In the genomic region with DNA sequence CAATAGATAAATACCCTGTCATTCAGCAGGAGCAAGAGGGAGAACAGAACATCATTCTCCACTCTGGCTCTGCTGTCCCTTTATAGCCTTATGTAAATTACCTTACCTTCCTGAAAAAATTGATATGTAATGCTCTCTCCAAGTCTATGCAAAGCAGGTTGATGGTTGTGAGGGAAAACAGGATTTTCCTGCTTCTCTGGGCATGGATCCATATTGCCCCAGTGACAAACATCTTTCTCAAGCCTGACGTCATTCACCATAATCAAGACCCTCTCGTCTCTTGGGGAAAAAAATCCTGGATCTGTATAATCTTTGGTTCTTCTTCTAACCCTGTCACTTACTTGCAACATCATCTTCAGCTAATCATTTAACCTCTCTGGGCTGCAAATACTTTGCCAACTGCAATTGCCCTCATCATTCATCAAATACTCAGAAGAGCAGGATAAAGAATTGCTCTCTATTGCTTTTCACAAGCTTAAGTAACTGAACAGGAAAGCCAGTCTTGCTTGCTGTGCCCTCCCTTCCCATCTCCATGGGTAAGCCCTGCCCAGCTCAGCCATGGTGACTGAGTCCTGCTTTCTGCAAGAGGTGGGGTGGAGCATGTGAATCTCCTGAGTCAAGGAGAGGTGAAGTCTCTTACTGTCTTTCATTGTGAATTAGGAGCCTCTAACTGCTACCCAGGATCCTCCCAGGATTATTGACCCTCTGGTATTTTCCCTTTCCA, we compare ENCODE assay signal across 14 cellular contexts.
DNase-seq lines count a peak whose midpoint lies in the region; ATAC-seq, FAIRE-seq and TF ChIP-seq lines count a peak whose summit lies in the region.
"Had no signal": no experiment of that assay in that cellular context is flagged by ENCODE, and none has a peak within 500 bp of the region (broad histone marks: within the 10 kb centered on the region; RNA-seq: fewer than 3 reads in every experiment).

No MANE protein-coding gene starts in this region.

- H3K4me3 ChIP-seq in GM12865 (ENCODE audit: low read depth, low read length) (no peak overlapping the region), bronchial epithelial cell (ENCODE audit: low read depth, low read length) (no peak overlapping the region), lower lobe of right lung (no peak overlapping the region)
- H3K4me3 ChIP-seq: MG63 had no signal

- no peak overlapping the region for H3K27ac ChIP-seq in lower lobe of right lung

- ATAC-seq in lower lobe of right lung, result peak; percentile 42 to 47
- no peak for ATAC-seq in HG03442 (IDR thresholded peaks at IDR 0.05; ENCODE audit: unreplicated experiment)
- ATAC-seq: right cardiac atrium, T-cell had no signal

- DNase-seq in GM12865 (ENCODE audit: low read depth) (peak; percentile 4), NCI-H1048 (lab: John Stamatoyannopoulos, UW) (peak; percentile 88), bronchial epithelial cell (ENCODE audit: low read depth) (peak; percentile 90), lower lobe of right lung (no peak), islet precursor cell (no peak)
- DNase-seq in effector CD8-positive, alpha-beta T cell (lab: John Stamatoyannopoulos, UW), result no peak
- DNase-seq: activated T-cell treated with anti-CD3 and anti-CD28 coated beads, Interleukin-2, amount 50 U/mL, for 4 hours; MG63; NCI-H2107; nucleus accumbens; right cardiac atrium; T-cell had no signal

- peaks cover 9% of the 10 kb centered on the region for H3K4me1 ChIP-seq in lower lobe of right lung

- no peak for TF ChIP-seq CTCF in GM12865 (IDR thresholded peaks at IDR 0.05; ENCODE audit: insufficient read depth, low read depth, low read length, missing control alignments)
- no peak for TF ChIP-seq CTCF in bronchial epithelial cell (IDR thresholded peaks at IDR 0.05; ENCODE audit: insufficient read depth, low read length, severe bottlenecking)
- TF ChIP-seq CTCF in lower lobe of right lung (IDR thresholded peaks at IDR 0.05), result no peak

- no peak for FAIRE-seq in bronchial epithelial cell (lab: Jason Lieb, UNC)
- FAIRE-seq: frontal cortex had no signal

- no peaks in the 10 kb centered on the region for H3K36me3 ChIP-seq in bronchial epithelial cell (ENCODE audit: control insufficient read depth, insufficient read depth, low read length)
- no peaks in the 10 kb centered on the region for H3K36me3 ChIP-seq in lower lobe of right lung
- H3K36me3 ChIP-seq: MG63 had no signal

- no peaks in the 10 kb centered on the region for H3K27me3 ChIP-seq in bronchial epithelial cell (ENCODE audit: control insufficient read depth, insufficient read depth, low read length)
- no peaks in the 10 kb centered on the region for H3K27me3 ChIP-seq in lower lobe of right lung (ENCODE audit: low read depth)
- H3K27me3 ChIP-seq: MG63 had no signal

- H3K9me3 ChIP-seq in lower lobe of right lung, result no peaks in the 10 kb centered on the region
- H3K9me3 ChIP-seq: MG63 had no signal

- intact Hi-C loops in lower lobe of right lung (cut with DNase I), result no loop called here

Comparison
In these comparisons a context has a peak if more than half of its experiments do, and no peak if none do; other contexts are left out.
1. DNase-seq: peak in GM12865 (single experiment), NCI-H1048 (single experiment) and bronchial epithelial cell (single experiment); none in lower lobe of right lung (single experiment), islet precursor cell (single experiment) and effector CD8-positive, alpha-beta T cell (single experiment).